ENCODE assay signal across 10 cellular contexts in genomic region chr2:95077521-95077807, GRCh38. TPM values are rescaled to one million over a fixed set of nuclear protein-coding genes. Genes with fewer than 3 reads are reported as not detected.
A peak's percentile ranks its signal among the peaks of the same experiment; 100 is the strongest.
DNase-seq lines count a peak whose midpoint lies in the region; ATAC-seq and TF ChIP-seq lines count a peak whose summit lies in the region.
"Had no signal": no experiment of that assay in that cellular context is flagged by ENCODE, and none has a peak within 500 bp of the region (broad histone marks: within the 10 kb centered on the region; RNA-seq: fewer than 3 reads in every experiment).

No MANE protein-coding gene starts in this region.

- no peak overlapping the region for H3K4me2 ChIP-seq in mammary epithelial cell (ENCODE audit: insufficient read depth, low read depth, low read length)

- POLR2A ChIA-PET in RWPE1 (lab: Yijun Ruan, JAX; ENCODE audit: low non-redundant PET): no interaction called here

- 0% methylated on average over 1 of the region's 3 CpGs for WGBS in mammary epithelial cell (ENCODE audit: low coverage, missing lambda C conversion rate)

- H3K9ac ChIP-seq in mammary epithelial cell (ENCODE audit: insufficient read depth, low read length): no peak overlapping the region

- no peak overlapping the region for H3K27ac Mint-ChIP-seq in neural crest cell (ENCODE audit: unreplicated experiment)

- H3K4me1 Mint-ChIP-seq in neural crest cell: peaks cover 19% of the 10 kb centered on the region

- intact Hi-C loops in mammary epithelial cell (cut with micrococcal nuclease): loop anchor here (2.0 kb wide), 1 partner anchor 129 kb away; the partner anchor contains the start of gene ZNF892

- in situ Hi-C loops in mammary epithelial cell (cut with MboI; ENCODE audit: low sequenced_read_pairs in 2 of 2): loop anchor here in 1 of 2 donors (5.0 kb wide), 1 partner anchor 60 kb away; no protein-coding TSS in a partner anchor

- peak overlapping the region; percentile 96 for H2AFZ ChIP-seq in mammary epithelial cell (ENCODE audit: low read depth, low read length)

- H3K4me3 ChIP-seq in mammary epithelial cell (replicated peaks in 1 of 3; ENCODE audit: insufficient read depth in 1 of 3, low read depth in 2 of 3, low read length in 3 of 3): no peak overlapping the region

- BruUV-seq in mammary epithelial cell (replicated peaks; lab: Mats Ljungman, UMichigan): no TSS peak

- DNase-seq in NCI-H524 (lab: John Stamatoyannopoulos, UW) (peak; percentile 58 to 65), NCI-H524 treated with DMSO at 0.1 percent for 48 hours (lab: John Stamatoyannopoulos, UW) (no peak), mammary epithelial cell (no peak), neural crest cell (ENCODE audit: low read depth, low spot score) (no peak), NCI-H345 (lab: John Stamatoyannopoulos, UW) (no peak), RWPE1 (ENCODE audit: low spot score) (no peak)

- H3K36me3 Mint-ChIP-seq in neural crest cell (ENCODE audit: low read depth): no peaks in the 10 kb centered on the region

- CTCF ChIA-PET in mammary epithelial cell (lab: Charles Lee; ENCODE audit: low non-redundant PET): no interaction called here
- CTCF ChIA-PET in RWPE1 (lab: Yijun Ruan, JAX): interaction anchor here (0.7 to 5.1 kb wide), 7 partner anchors 15 to 213 kb away, joined by 3 to 72 read pairs (median 4); partner anchors contain the start of gene MAL

- no peaks in the 10 kb centered on the region for H4K20me1 ChIP-seq in mammary epithelial cell (ENCODE audit: insufficient read depth, low read length)

- dilution Hi-C loops in mammary epithelial cell (cut with HindIII; ENCODE audit: low sequenced_read_pairs): no loop called here

- H3K4me3 Mint-ChIP-seq in neural crest cell: peak overlapping the region; percentile 79

- TF ChIP-seq CTCF in mammary epithelial cell (conservative IDR thresholded peaks at IDR 0.05 in 1 of 2, IDR thresholded peaks at IDR 0.05 in 1 of 2; ENCODE audit: extremely low read depth in 1 of 2, insufficient read depth in 1 of 2, low read depth in 1 of 2, low read length in 2 of 2): peak in 1 of 2 donors; percentile 32
- TF ChIP-seq CTCF in neural crest cell (conservative IDR thresholded peaks at IDR 0.05): no peak
- no peak for TF ChIP-seq CTCF in RWPE1 (conservative IDR thresholded peaks at IDR 0.05; ENCODE audit: low read depth)

- H3K27me3 ChIP-seq in mammary epithelial cell (ENCODE audit: insufficient read depth, low read length): no peaks in the 10 kb centered on the region

- no peaks in the 10 kb centered on the region for H3K79me2 ChIP-seq in mammary epithelial cell (ENCODE audit: insufficient read depth, low read length)

- H3K27ac ChIP-seq in KOPT-K1 (ENCODE audit: low read depth, low read length, poor library complexity, severe bottlenecking): peak overlapping the region; percentile 100
- no peak overlapping the region for H3K27ac ChIP-seq in mammary epithelial cell (ENCODE audit: insufficient read depth, low read depth, low read length)
- no peak overlapping the region for H3K27ac ChIP-seq in RWPE1

- H3K4me1 ChIP-seq in mammary epithelial cell (ENCODE audit: insufficient read depth, low read length): peaks cover 7% of the 10 kb centered on the region

- H3K9me3 ChIP-seq in KOPT-K1 (ENCODE audit: insufficient read depth, low read length, poor library complexity, severe bottlenecking): no peaks in the 10 kb centered on the region
- H3K9me3 ChIP-seq in mammary epithelial cell (replicated peaks; ENCODE audit: insufficient read depth, low read length): no peaks in the 10 kb centered on the region

- no peaks in the 10 kb centered on the region for H3K36me3 ChIP-seq in KOPT-K1 (ENCODE audit: insufficient read depth, low read length)
- H3K36me3 ChIP-seq in mammary epithelial cell (ENCODE audit: insufficient read depth, low read length): no peaks in the 10 kb centered on the region

- H3K9me3 Mint-ChIP-seq in neural crest cell: no peaks in the 10 kb centered on the region

- no peak for ATAC-seq in HG03135 (IDR thresholded peaks at IDR 0.05; ENCODE audit: unreplicated experiment)

- peaks cover 37% of the 10 kb centered on the region for H3K27me3 Mint-ChIP-seq in neural crest cell (ENCODE audit: low read depth)

RNA-seq across cellular contexts. Expression of gene MRPS5, which starts 44.1 kb away (rescaled TPM):
- 10 to 100 TPM; 21.7 to 46.8 TPM for total RNA-seq in mammary epithelial cell
- polyA plus RNA-seq in mammary epithelial cell: 43.9 TPM
- polyA minus RNA-seq in mammary epithelial cell: 42.6 TPM
- total RNA-seq in neural crest cell: 58.8 and 60.7 TPM in 2 replicates

RNA-seq across cellular contexts. Expression of gene MAL, which starts 52.0 kb away (rescaled TPM):
- not detected for total RNA-seq in mammary epithelial cell
- polyA plus RNA-seq in mammary epithelial cell: not detected
- not detected for polyA minus RNA-seq in mammary epithelial cell
- total RNA-seq in neural crest cell: 0.48 and 0.65 TPM in 2 replicates
- total RNA-seq: fibroblast of villous mesenchyme had no signal
- polyA plus RNA-seq: AG04450 had no signal

Comparison
In these comparisons a context has a peak if more than half of its experiments do, and no peak if none do; other contexts are left out.
1. DNase-seq: peak in NCI-H524 (2 of 2); none in NCI-H524 treated with DMSO at 0.1 percent for 48 hours (single experiment), mammary epithelial cell (single experiment), neural crest cell (single experiment), NCI-H345 (single experiment) and RWPE1 (single experiment).